In genomic region chr11:128757886-128758612, GRCh38 we compare ENCODE assay signal across 11 cellular contexts.
A peak's percentile ranks its signal among the peaks of the same experiment; 100 is the strongest.
DNase-seq lines count a peak whose midpoint lies in the region; ATAC-seq and TF ChIP-seq lines count a peak whose summit lies in the region.
"Had no signal": no experiment of that assay in that cellular context is flagged by ENCODE, and none has a peak within 500 bp of the region (broad histone marks: within the 10 kb centered on the region; RNA-seq: fewer than 3 reads in every experiment).

No MANE protein-coding gene starts in this region.

- H3K36me3 Mint-ChIP-seq in T-helper 17 cell (ENCODE audit: low read depth) = peaks cover 22% of the 10 kb centered on the region

- H3F3A ChIP-seq in smooth muscle cell (ENCODE audit: low read depth) = peaks cover 5% of the 10 kb centered on the region

- H3K27ac Mint-ChIP-seq in T-helper 17 cell = peak overlapping the region; percentile 98

- H3K27ac ChIP-seq in smooth muscle cell (ENCODE audit: low read depth) = no peak overlapping the region
- H3K27ac ChIP-seq: A549, pancreas had no signal

- H3K36me3 ChIP-seq in smooth muscle cell (ENCODE audit: low read depth) = no peaks in the 10 kb centered on the region
- H3K36me3 ChIP-seq: pancreas had no signal

- no peaks in the 10 kb centered on the region for H3K4me1 ChIP-seq in smooth muscle cell (ENCODE audit: low read depth)
- H3K4me1 ChIP-seq: A549, pancreas had no signal

- H3K9me3 ChIP-seq in T-helper 17 cell (ENCODE audit: control insufficient read depth, low read length, poor library complexity, severe bottlenecking) (no peaks in the 10 kb centered on the region), smooth muscle cell (replicated peaks; ENCODE audit: low read depth) (no peaks in the 10 kb centered on the region)
- H3K9me3 ChIP-seq: A549, pancreas had no signal

- no peak overlapping the region for H3K4me3 ChIP-seq in smooth muscle cell
- H3K4me3 ChIP-seq: A549, pancreas had no signal

- peak overlapping the region; percentile 7 for H3K4me3 Mint-ChIP-seq in T-helper 17 cell

- no peak overlapping the region for H3K4me2 ChIP-seq in smooth muscle cell
- H3K4me2 ChIP-seq: A549 had no signal

- no peaks in the 10 kb centered on the region for H3K79me2 ChIP-seq in smooth muscle cell (ENCODE audit: low read depth)

- peaks cover 66% of the 10 kb centered on the region for H3K4me1 Mint-ChIP-seq in T-helper 17 cell

- ATAC-seq in HG02678 (IDR thresholded peaks at IDR 0.05; ENCODE audit: unreplicated experiment) (peak; percentile 72), T-helper 17 cell (no peak)

- no peaks in the 10 kb centered on the region for H4K20me1 ChIP-seq in smooth muscle cell (ENCODE audit: low read depth)

- H3K9ac ChIP-seq in smooth muscle cell (ENCODE audit: low read depth) = no peak overlapping the region

- TF ChIP-seq CTCF in smooth muscle cell (IDR thresholded peaks at IDR 0.05; ENCODE audit: borderline replicate concordance, insufficient read depth, poor library complexity, severe bottlenecking) = no peak

- 94% methylated on average over 15 of the region's 15 CpGs for WGBS in smooth muscle cell (ENCODE audit: low lambda C conversion rate)

- peak; percentile 68 for DNase-seq in activated CD4-positive, alpha-beta T cell treated with anti-CD3 and anti-CD28 coated beads for 48 hours
- no peak for DNase-seq in activated CD4-positive, alpha-beta T cell treated with anti-CD3 and anti-CD28 coated beads, Interleukin-2, amount 50 U/mL, for 1 hour
- no peak for DNase-seq in T-helper 17 cell
- peak; percentile 38 to 55 for DNase-seq in stimulated activated CD4-positive, alpha-beta T cell treated with anti-CD3 and anti-CD28 coated beads, Interleukin-2, amount 100 ng/mL, for 24 hours
- no peak for DNase-seq in NCI-H1694 (lab: John Stamatoyannopoulos, UW)
- DNase-seq in NCI-H345 treated with DMSO at 0.1 percent for 48 hours (lab: John Stamatoyannopoulos, UW; ENCODE audit: unreplicated experiment) = no peak
- DNase-seq in smooth muscle cell (lab: John Stamatoyannopoulos, UW; ENCODE audit: unreplicated experiment) = no peak
- DNase-seq: NCI-H1930, pancreas had no signal

- H2AFZ ChIP-seq in smooth muscle cell (ENCODE audit: low read depth) = no peak overlapping the region

- H3K27me3 ChIP-seq in smooth muscle cell (ENCODE audit: low read depth) = no peaks in the 10 kb centered on the region
- H3K27me3 ChIP-seq: pancreas had no signal

- no peaks in the 10 kb centered on the region for H3K27me3 Mint-ChIP-seq in T-helper 17 cell

Comparison
In these comparisons a context has a peak if more than half of its experiments do, and no peak if none do; other contexts are left out.
1. DNase-seq: peak in activated CD4-positive, alpha-beta T cell treated with anti-CD3 and anti-CD28 coated beads for 48 hours (single experiment) and stimulated activated CD4-positive, alpha-beta T cell treated with anti-CD3 and anti-CD28 coated beads, Interleukin-2, amount 100 ng/mL, for 24 hours (2 of 2); none in activated CD4-positive, alpha-beta T cell treated with anti-CD3 and anti-CD28 coated beads, Interleukin-2, amount 50 U/mL, for 1 hour (single experiment), T-helper 17 cell (0 of 3), NCI-H1694 (single experiment), NCI-H345 treated with DMSO at 0.1 percent for 48 hours (single experiment) and smooth muscle cell (single experiment).